In the genomic region with DNA sequence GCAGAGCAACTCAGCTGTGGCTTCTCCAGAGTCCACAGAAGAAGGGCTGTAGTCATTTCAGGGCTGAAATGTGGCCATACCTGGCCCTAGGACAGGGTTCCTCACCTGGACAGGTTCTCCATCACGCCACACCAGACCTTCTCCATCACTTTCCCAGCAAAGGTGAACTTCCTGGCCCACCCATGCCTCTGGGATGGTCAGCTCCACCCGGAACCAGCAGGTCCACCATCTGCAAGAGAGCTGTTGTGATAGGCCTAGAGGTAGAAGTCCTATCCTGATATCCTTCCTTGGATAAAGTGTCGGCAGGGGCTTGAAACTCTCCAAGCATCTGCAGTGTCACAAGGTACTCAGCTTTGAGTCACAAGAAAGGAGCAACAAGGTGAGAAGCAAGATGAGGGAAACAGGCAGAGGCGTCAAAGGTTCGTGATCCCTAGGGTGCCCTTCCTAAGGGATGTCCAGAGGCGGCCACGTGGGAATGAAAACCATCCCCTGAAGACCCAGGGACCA, we compare ENCODE assay signal across 9 cellular contexts. TPM values are rescaled to one million over a fixed set of nuclear protein-coding genes. Genes with fewer than 3 reads are reported as not detected.
DNase-seq lines count a peak whose midpoint lies in the region; ATAC-seq and TF ChIP-seq lines count a peak whose summit lies in the region.
"Had no signal": no experiment of that assay in that cellular context is flagged by ENCODE, and none has a peak within 500 bp of the region (broad histone marks: within the 10 kb centered on the region; RNA-seq: fewer than 3 reads in every experiment).

No MANE protein-coding gene starts in this region.

- H3K4ac ChIP-seq in mesenchymal stem cell (ENCODE audit: low read depth in 1 of 2, low read length in 2 of 2): no peak overlapping the region

- H2BK5ac ChIP-seq in mesenchymal stem cell (ENCODE audit: low read depth, low read length, poor library complexity, severe bottlenecking): no peak overlapping the region

- H3K27me3 Mint-ChIP-seq in activated naive CD4-positive, alpha-beta T cell treated with anti-CD3 and anti-CD28 coated beads, Interleukin-2, amount 10 ng/mL, durations not matched to agents 7 days and 5 days: peaks cover 3% of the 10 kb centered on the region

- H3K36me3 Mint-ChIP-seq in activated naive CD4-positive, alpha-beta T cell treated with anti-CD3 and anti-CD28 coated beads, Interleukin-2, amount 10 ng/mL, durations not matched to agents 7 days and 5 days: peaks cover 43% of the 10 kb centered on the region

- DNase-seq in activated naive CD4-positive, alpha-beta T cell treated with anti-CD3 and anti-CD28 coated beads, Interleukin-2, amount 10 ng/mL, durations not matched to agents 7 days and 5 days: no peak
- no peak for DNase-seq in activated naive CD4-positive, alpha-beta T cell treated with Interleukin-2 at 50 U/mL for 16 hours
- DNase-seq in body of pancreas (no peak), mesenchymal stem cell (no peak), transverse colon (no peak), NCI-H2171 treated with DMSO at 0.1 percent for 48 hours (lab: John Stamatoyannopoulos, UW) (no peak), SK-N-DZ (ENCODE audit: low spot score) (no peak), GM03348 (ENCODE audit: low spot score) (no peak)

- H2BK12ac ChIP-seq in mesenchymal stem cell (ENCODE audit: low read length in 2 of 2): no peak overlapping the region

- peak overlapping the region; percentile 31 for H2AK5ac ChIP-seq in mesenchymal stem cell (ENCODE audit: low read length, severe bottlenecking)

- H3K36me3 ChIP-seq in body of pancreas (replicated peaks in 1 of 2; ENCODE audit: insufficient read depth in 1 of 2, low read depth in 2 of 2) (peaks cover 0 to 16% of the 10 kb centered on the region in 2 donors), mesenchymal stem cell (ENCODE audit: control insufficient read depth in 1 of 2, insufficient read depth in 2 of 2, low read depth in 1 of 2, low read length in 2 of 2) (peaks cover 49 to 65% of the 10 kb centered on the region in 2 experiments), transverse colon (peaks cover 0 to 18% (median 7%) of the 10 kb centered on the region in 4 donors)

- H3K9me3 Mint-ChIP-seq in activated naive CD4-positive, alpha-beta T cell treated with anti-CD3 and anti-CD28 coated beads, Interleukin-2, amount 10 ng/mL, durations not matched to agents 7 days and 5 days: no peaks in the 10 kb centered on the region

- H3K14ac ChIP-seq in mesenchymal stem cell (ENCODE audit: low read length in 2 of 2): no peak overlapping the region

- in situ Hi-C loops in transverse colon (cut with MboI; ENCODE audit: low pct_ligation_motif_present in 1 of 4, low pct_unique_long_range_greater_than_20kb in 1 of 4, low sequenced_read_pairs in 3 of 4): loop anchor here in 3 of 4 donors (10.0 to 25.0 kb wide), 2 partner anchors 87 to 270 kb away; partner anchors contain the start of genes IMP3 (in 3 of the 3), SNUPN (in 3 of the 3), SNX33 (in 3 of the 3) and SIN3A (in 1 of the 3)

- H3K4me3 Mint-ChIP-seq in activated naive CD4-positive, alpha-beta T cell treated with anti-CD3 and anti-CD28 coated beads, Interleukin-2, amount 10 ng/mL, durations not matched to agents 7 days and 5 days: peak overlapping the region; percentile 88

- H2AFZ ChIP-seq in mesenchymal stem cell (ENCODE audit: low read depth, low read length): no peak overlapping the region

- H3K79me1 ChIP-seq in mesenchymal stem cell (replicated peaks; ENCODE audit: low read length, poor library complexity, severe bottlenecking): peaks cover 46% of the 10 kb centered on the region

- H3K27me3 ChIP-seq in body of pancreas: no peaks in the 10 kb centered on the region
- H3K27me3 ChIP-seq in mesenchymal stem cell (ENCODE audit: control insufficient read depth in 1 of 2, insufficient read depth in 1 of 2, low read length in 2 of 2): no peaks in the 10 kb centered on the region
- H3K27me3 ChIP-seq in transverse colon: no peaks in the 10 kb centered on the region
- H3K27me3 ChIP-seq: cardiac muscle cell had no signal

- H3K4me3 ChIP-seq in body of pancreas: no peak overlapping the region
- peak overlapping the region in 1 of 2 experiments; percentile 78 for H3K4me3 ChIP-seq in mesenchymal stem cell (ENCODE audit: insufficient read depth in 1 of 2, low read depth in 1 of 2, low read length in 2 of 2)
- peak overlapping the region in 3 of 4 donors; percentile 81 to 86 (median 85) for H3K4me3 ChIP-seq in transverse colon

- peak overlapping the region; percentile 55 for H3K4me2 ChIP-seq in mesenchymal stem cell (ENCODE audit: low read length, poor library complexity, severe bottlenecking)

- no peak overlapping the region for H2BK120ac ChIP-seq in mesenchymal stem cell (ENCODE audit: low read depth, low read length)

- TF ChIP-seq POLR2A in body of pancreas (IDR thresholded peaks at IDR 0.05): no peak
- TF ChIP-seq POLR2A in transverse colon (IDR thresholded peaks at IDR 0.05): no peak

- TF ChIP-seq EP300 in transverse colon (IDR thresholded peaks at IDR 0.05; ENCODE audit: low read depth): no peak

- H2BK15ac ChIP-seq in mesenchymal stem cell (ENCODE audit: low read depth, poor library complexity, severe bottlenecking): no peak overlapping the region

- intact Hi-C loops in body of pancreas (cut with DNase I): loop anchor here (10.0 kb wide), 1 partner anchor 317 kb away; no protein-coding TSS in a partner anchor
- intact Hi-C loops in transverse colon (cut with DNase I; ENCODE audit: low total_unique reads): no loop called here

- peaks cover 30% of the 10 kb centered on the region for H3K4me1 Mint-ChIP-seq in activated naive CD4-positive, alpha-beta T cell treated with anti-CD3 and anti-CD28 coated beads, Interleukin-2, amount 10 ng/mL, durations not matched to agents 7 days and 5 days

- no peak overlapping the region for H4K8ac ChIP-seq in mesenchymal stem cell (ENCODE audit: low read length)

- CTCF ChIA-PET in activated naive CD4-positive, alpha-beta T cell treated with anti-CD3 and anti-CD28 coated beads, Interleukin-2, amount 10 ng/mL, durations not matched to agents 7 days and 5 days (lab: Charles Lee): interaction anchor here (0.6 to 4.3 kb wide), 32 partner anchors 8 to 434 kb away, joined by 3 to 62 read pairs (median 5); partner anchors contain the start of genes C15orf39, COMMD4, IMP3 and SIN3A

- H3K27ac ChIP-seq in body of pancreas: peak overlapping the region; percentile 97 to 100 (median 99)
- no peak overlapping the region for H3K27ac ChIP-seq in mesenchymal stem cell (ENCODE audit: low read length, poor library complexity, severe bottlenecking)
- peak overlapping the region; percentile 94 to 99 (median 99) for H3K27ac ChIP-seq in transverse colon

- H3K9ac ChIP-seq in mesenchymal stem cell (ENCODE audit: low read length): peak overlapping the region; percentile 92

- no peak overlapping the region for H3K18ac ChIP-seq in mesenchymal stem cell (ENCODE audit: low read depth in 1 of 2, low read length in 2 of 2)

- peaks cover 25% of the 10 kb centered on the region for H3K4me1 ChIP-seq in body of pancreas
- H3K4me1 ChIP-seq in mesenchymal stem cell (ENCODE audit: control insufficient read depth, insufficient read depth, low read depth, low read length): peaks cover 20% of the 10 kb centered on the region
- H3K4me1 ChIP-seq in transverse colon: peaks cover 8 to 22% (median 18%) of the 10 kb centered on the region in 4 donors

- 29 to 52% methylated on average over 3 to 7 of the region's 7 CpGs for WGBS in body of pancreas, 2 donors
- WGBS in mesenchymal stem cell: 48% methylated on average over 7 of the region's 7 CpGs
- WGBS in transverse colon (ENCODE audit: low coverage in 1 of 2), 2 donors: 20 to 38% methylated on average over 5 to 7 of the region's 7 CpGs

- no peak overlapping the region for H3K23ac ChIP-seq in mesenchymal stem cell (ENCODE audit: low read length in 2 of 2)

- peak overlapping the region; percentile 97 for H3K27ac Mint-ChIP-seq in activated naive CD4-positive, alpha-beta T cell treated with anti-CD3 and anti-CD28 coated beads, Interleukin-2, amount 10 ng/mL, durations not matched to agents 7 days and 5 days

- TF ChIP-seq CTCF in body of pancreas (IDR thresholded peaks at IDR 0.05): no peak
- TF ChIP-seq CTCF in transverse colon (IDR thresholded peaks at IDR 0.05): peak in 1 of 5 experiments; percentile 56

- H3K9me3 ChIP-seq in body of pancreas: no peaks in the 10 kb centered on the region
- no peaks in the 10 kb centered on the region for H3K9me3 ChIP-seq in mesenchymal stem cell (ENCODE audit: control insufficient read depth, low read length)
- no peaks in the 10 kb centered on the region for H3K9me3 ChIP-seq in transverse colon

- ATAC-seq in body of pancreas: no peak

- H4K91ac ChIP-seq in mesenchymal stem cell (ENCODE audit: low read length): no peak overlapping the region

RNA-seq across cellular contexts. Expression of gene MAN2C1, which starts 0.9 kb away (rescaled TPM):
- total RNA-seq in body of pancreas (100 to 1,000 TPM; 186 to 339 TPM), transverse colon (100 to 1,000 TPM; 215 to 559 (median 411) TPM)
- 58.5 TPM for polyA plus RNA-seq in mesenchymal stem cell (2013, experiment 1 of 2)
- 54.4 TPM for polyA plus RNA-seq in mesenchymal stem cell (2013, experiment 2 of 2)
- polyA plus RNA-seq in SK-N-DZ (2014; cell fraction: cytosol; rRNA removed): 56.0 and 69.5 TPM in 2 replicates
- 1,321 and 1,453 TPM in 2 replicates for polyA plus RNA-seq in SK-N-DZ (2014; cell fraction: nucleus; rRNA removed)

RNA-seq across cellular contexts. Expression of gene NEIL1, which starts 20.6 kb away (rescaled TPM):
- total RNA-seq in body of pancreas (100 to 1,000 TPM in 1 of 2 donors, 10 to 100 TPM in 1; 79.1 to 112 TPM), transverse colon (100 to 1,000 TPM in 3 of 4 donors, 10 to 100 TPM in 1; 96.9 to 481 (median 163) TPM)
- 3.3 TPM for polyA plus RNA-seq in mesenchymal stem cell (2013, experiment 1 of 2)
- polyA plus RNA-seq in mesenchymal stem cell (2013, experiment 2 of 2): 3.1 TPM
- polyA plus RNA-seq in SK-N-DZ (2014; cell fraction: cytosol; rRNA removed): 12.6 and 13.9 TPM in 2 replicates
- 141 and 171 TPM in 2 replicates for polyA plus RNA-seq in SK-N-DZ (2014; cell fraction: nucleus; rRNA removed)

RNA-seq across cellular contexts. Expression of gene COMMD4, which starts 31.6 kb away (rescaled TPM):
- total RNA-seq in body of pancreas (10 to 100 TPM; 35.3 to 43.8 TPM), transverse colon (10 to 100 TPM; 33.2 to 97.3 (median 70.3) TPM)
- polyA plus RNA-seq in mesenchymal stem cell (2013, experiment 1 of 2): 86.5 TPM
- polyA plus RNA-seq in mesenchymal stem cell (2013, experiment 2 of 2): 88.6 TPM
- 168 and 267 TPM in 2 replicates for polyA plus RNA-seq in SK-N-DZ (2014; cell fraction: cytosol; rRNA removed)
- polyA plus RNA-seq in SK-N-DZ (2014; cell fraction: nucleus; rRNA removed): 439 and 507 TPM in 2 replicates

Comparison
In these comparisons a context has a peak if more than half of its experiments do, and no peak if none do; other contexts are left out.
1. H3K4me3 ChIP-seq: peak in transverse colon (3 of 4); none in body of pancreas (0 of 2).